In the genomic region with DNA sequence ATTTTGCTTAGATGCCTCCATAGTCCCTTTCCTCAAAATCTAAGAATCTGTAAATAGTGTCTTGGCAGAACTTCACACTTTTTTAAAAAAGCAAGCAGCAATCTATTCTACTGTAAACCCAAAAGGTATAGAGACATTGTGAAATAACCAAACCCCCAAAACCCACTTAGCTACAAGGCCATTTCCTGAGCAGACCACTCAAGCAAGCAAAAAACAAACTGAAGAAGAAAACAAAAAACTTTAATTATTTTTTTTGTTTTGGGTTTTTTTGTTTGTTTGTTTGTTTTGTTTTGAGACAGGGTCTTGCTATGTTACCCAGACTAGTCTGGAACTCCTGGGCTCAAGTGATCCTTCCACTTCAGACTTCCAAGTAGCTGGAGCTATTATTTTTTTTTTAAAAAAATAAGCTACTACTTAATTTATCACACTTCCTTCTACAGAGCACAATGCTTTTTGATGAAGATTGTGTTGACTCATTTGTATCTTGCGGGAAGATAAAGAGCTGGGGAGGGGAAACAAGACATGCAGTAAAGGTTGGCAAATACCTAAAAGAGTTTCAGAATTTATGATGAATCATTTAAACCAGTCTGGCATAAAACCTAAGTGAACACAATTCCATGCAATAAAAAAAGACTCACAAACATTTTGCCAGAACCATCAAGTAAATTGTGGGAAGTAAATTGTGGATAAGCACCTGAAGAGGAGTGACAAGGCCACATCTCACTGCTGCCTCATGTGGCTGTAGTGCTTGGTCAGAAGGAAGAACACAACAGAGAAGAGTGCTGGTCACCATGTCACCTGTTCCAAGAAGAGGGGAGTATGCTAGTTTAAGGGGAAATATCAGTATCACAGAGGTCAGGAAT, we compare ENCODE assay signal across 1 cellular context.
TF ChIP-seq lines count a peak whose summit lies in the region.

No MANE protein-coding gene starts in this region.

TF ChIP-seq in HCT116, 20 proteins besides CTCF, POLR2A, EP300 and RAD21:
- TF ChIP-seq, protein P1, sequence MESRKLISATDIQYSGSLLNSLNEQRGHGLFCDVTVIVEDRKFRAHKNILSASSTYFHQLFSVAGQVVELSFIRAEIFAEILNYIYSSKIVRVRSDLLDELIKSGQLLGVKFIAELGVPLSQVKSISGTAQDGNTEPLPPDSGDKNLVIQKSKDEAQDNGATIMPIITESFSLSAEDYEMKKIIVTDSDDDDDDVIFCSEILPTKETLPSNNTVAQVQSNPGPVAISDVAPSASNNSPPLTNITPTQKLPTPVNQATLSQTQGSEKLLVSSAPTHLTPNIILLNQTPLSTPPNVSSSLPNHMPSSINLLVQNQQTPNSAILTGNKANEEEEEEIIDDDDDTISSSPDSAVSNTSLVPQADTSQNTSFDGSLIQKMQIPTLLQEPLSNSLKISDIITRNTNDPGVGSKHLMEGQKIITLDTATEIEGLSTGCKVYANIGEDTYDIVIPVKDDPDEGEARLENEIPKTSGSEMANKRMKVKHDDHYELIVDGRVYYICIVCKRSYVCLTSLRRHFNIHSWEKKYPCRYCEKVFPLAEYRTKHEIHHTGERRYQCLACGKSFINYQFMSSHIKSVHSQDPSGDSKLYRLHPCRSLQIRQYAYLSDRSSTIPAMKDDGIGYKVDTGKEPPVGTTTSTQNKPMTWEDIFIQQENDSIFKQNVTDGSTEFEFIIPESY (IDR thresholded peaks at IDR 0.05; ENCODE audit: extremely low read depth, insufficient replicate concordance, low read length), result no peak
- TF ChIP-seq CBX3 (IDR thresholded peaks at IDR 0.05; ENCODE audit: low read depth) (peak; percentile 56; the same call in 1 of the 2 replicates), TCF7L2 (IDR thresholded peaks at IDR 0.05; ENCODE audit: borderline replicate concordance, extremely low read depth, insufficient read depth, insufficient read length) (no peak)
